Comparison of ENCODE assay signal across 10 cellular contexts in genomic region chr19:13026478-13026999, GRCh38. TPM values are rescaled to one million over a fixed set of nuclear protein-coding genes. Genes with fewer than 3 reads are reported as not detected.
A peak's percentile ranks its signal among the peaks of the same experiment; 100 is the strongest.
DNase-seq lines count a peak whose midpoint lies in the region; ATAC-seq, FAIRE-seq and TF ChIP-seq lines count a peak whose summit lies in the region.
"Had no signal": no experiment of that assay in that cellular context is flagged by ENCODE, and none has a peak within 500 bp of the region (broad histone marks: within the 10 kb centered on the region; RNA-seq: fewer than 3 reads in every experiment).

No MANE protein-coding gene starts in this region.

- H3K4me3 Mint-ChIP-seq in CD4-positive, alpha-beta memory T cell: no peak overlapping the region
- H3K4me3 Mint-ChIP-seq: nephron progenitor cell had no signal

- H3K9ac ChIP-seq in endocrine pancreas (ENCODE audit: control insufficient read depth, insufficient read depth, low read length): peak overlapping the region; percentile 1

- TF ChIP-seq POLR2A in prostate gland (IDR thresholded peaks at IDR 0.05): peak; percentile 34
- TF ChIP-seq POLR2A in H54 (IDR thresholded peaks at IDR 0.05; ENCODE audit: low read depth, low read length): no peak

- POLR2A ChIA-PET in CD4-positive, alpha-beta memory T cell (lab: Charles Lee; ENCODE audit: partially characterized antibody): no interaction called here

- intact Hi-C loops in prostate gland (cut with DNase I): loop anchor here (1.0 kb wide), 1 partner anchor 27 kb away; no protein-coding TSS in a partner anchor
- intact Hi-C loops in CD4-positive, alpha-beta memory T cell (cut with micrococcal nuclease): no loop called here

- peak overlapping the region; percentile 96 to 97 for H3K27ac ChIP-seq in prostate gland
- no peak overlapping the region for H3K27ac ChIP-seq in CD4-positive, alpha-beta memory T cell (ENCODE audit: low read depth, low read length)

- in situ Hi-C loops in GM13977 (cut with MboI; ENCODE audit: low pct_unique_long_range_greater_than_20kb, low sequenced_read_pairs, unreplicated experiment): no loop called here

- CTCF ChIA-PET in CD4-positive, alpha-beta memory T cell (lab: Charles Lee; ENCODE audit: partially characterized antibody): interaction anchor here (5.4 kb wide), 1 partner anchor 35 kb away, joined by 29 read pairs; no protein-coding TSS in a partner anchor

- H3K27me3 ChIP-seq in endocrine pancreas (ENCODE audit: control insufficient read depth, insufficient read depth, low read length) (no peaks in the 10 kb centered on the region), prostate gland (replicated peaks; ENCODE audit: insufficient read depth) (no peaks in the 10 kb centered on the region)
- H3K27me3 ChIP-seq in CD4-positive, alpha-beta memory T cell (ENCODE audit: insufficient read depth, low read length): peaks cover 13% of the 10 kb centered on the region

- no peaks in the 10 kb centered on the region for H3K36me3 Mint-ChIP-seq in CD4-positive, alpha-beta memory T cell

- H3K36me3 ChIP-seq in endocrine pancreas (ENCODE audit: control insufficient read depth, insufficient read depth, low read length) (no peaks in the 10 kb centered on the region), prostate gland (no peaks in the 10 kb centered on the region)
- no peaks in the 10 kb centered on the region for H3K36me3 ChIP-seq in CD4-positive, alpha-beta memory T cell (ENCODE audit: insufficient read depth, low read length)

- peaks cover 0 to 3% (median 0%) of the 10 kb centered on the region in 8 donors for H3K9me3 Mint-ChIP-seq in CD4-positive, alpha-beta memory T cell
- H3K9me3 Mint-ChIP-seq: nephron progenitor cell had no signal

- no peaks in the 10 kb centered on the region for H3K9me3 ChIP-seq in endocrine pancreas (ENCODE audit: control insufficient read depth, low read length)
- H3K9me3 ChIP-seq in prostate gland: no peaks in the 10 kb centered on the region
- H3K9me3 ChIP-seq in CD4-positive, alpha-beta memory T cell (ENCODE audit: control insufficient read depth in 1 of 2, low read length in 2 of 2): no peaks in the 10 kb centered on the region

- WGBS in prostate gland: 11% methylated on average over 9 of the region's 9 CpGs

- DNase-seq in DMS153 treated with DMSO at 0.1 percent for 48 hours (lab: John Stamatoyannopoulos, UW; ENCODE audit: unreplicated experiment): peak; percentile 64
- DNase-seq in NCI-H69 (lab: John Stamatoyannopoulos, UW): peak; percentile 95
- DNase-seq in prostate gland (ENCODE audit: low spot score): no peak
- DNase-seq in GM13977 (ENCODE audit: low spot score): no peak
- no peak for DNase-seq in H54 (ENCODE audit: insufficient read length, low spot score)
- no peak for DNase-seq in CD4-positive, alpha-beta memory T cell
- DNase-seq: nephron progenitor cell had no signal

- peaks cover 6% of the 10 kb centered on the region for H3K4me1 ChIP-seq in endocrine pancreas (ENCODE audit: control insufficient read depth, insufficient read depth, low read length)
- peaks cover 29% of the 10 kb centered on the region for H3K4me1 ChIP-seq in prostate gland (replicated peaks)
- H3K4me1 ChIP-seq in CD4-positive, alpha-beta memory T cell (ENCODE audit: insufficient read depth, low read length): peaks cover 19% of the 10 kb centered on the region

- TF ChIP-seq CTCF in prostate gland (IDR thresholded peaks at IDR 0.05) (no peak), GM13977 (IDR thresholded peaks at IDR 0.05; ENCODE audit: extremely low read depth, insufficient read depth, missing control alignments) (no peak)

- ATAC-seq in HG03432 (IDR thresholded peaks at IDR 0.05; ENCODE audit: unreplicated experiment): no peak
- ATAC-seq: GM12878 had no signal

- H3K4me3 ChIP-seq in endocrine pancreas (ENCODE audit: control insufficient read depth, insufficient read depth, low read length) (peak overlapping the region; percentile 73), prostate gland (peak overlapping the region; percentile 37 to 51)
- H3K4me3 ChIP-seq in CD4-positive, alpha-beta memory T cell (ENCODE audit: low read length in 2 of 2): no peak overlapping the region
- H3K4me3 ChIP-seq: GM12878 had no signal

- peak overlapping the region in 1 of 7 donors; percentile 17 for H3K27ac Mint-ChIP-seq in CD4-positive, alpha-beta memory T cell
- H3K27ac Mint-ChIP-seq: nephron progenitor cell had no signal

- peaks cover 10 to 29% (median 18%) of the 10 kb centered on the region in 4 donors for H3K4me1 Mint-ChIP-seq in CD4-positive, alpha-beta memory T cell

- FAIRE-seq in H54 (lab: Jason Lieb, UNC): no peak
- FAIRE-seq: GM12878 had no signal

- H3K27me3 Mint-ChIP-seq in CD4-positive, alpha-beta memory T cell: peaks cover 23 to 29% of the 10 kb centered on the region in 2 donors

RNA-seq across cellular contexts. Expression of gene NFIX, which starts 31.3 kb away (rescaled TPM):
- total RNA-seq in prostate gland: 100 to 1,000 TPM; 185 to 286 TPM
- total RNA-seq in CD4-positive, alpha-beta memory T cell: 1 to 10 TPM; 4.0 to 5.4 TPM
- under 1 TPM in 1 of 2 donors, not detected in 1; 0.09 TPM for polyA plus RNA-seq in CD4-positive, alpha-beta memory T cell

RNA-seq across cellular contexts. Expression of gene DAND5, which starts 57.2 kb away (rescaled TPM):
- 1 to 10 TPM in 1 of 2 donors, not detected in 1; 1.8 TPM for total RNA-seq in prostate gland
- total RNA-seq in CD4-positive, alpha-beta memory T cell: not detected
- not detected for polyA plus RNA-seq in CD4-positive, alpha-beta memory T cell

Comparison
In these comparisons a context has a peak if more than half of its experiments do, and no peak if none do; other contexts are left out.
1. DNase-seq: peak in DMS153 treated with DMSO at 0.1 percent for 48 hours (single experiment) and NCI-H69 (single experiment); none in prostate gland (single experiment), GM13977 (single experiment), H54 (single experiment) and CD4-positive, alpha-beta memory T cell (0 of 5).
2. H3K4me3 ChIP-seq: peak in endocrine pancreas (single experiment) and prostate gland (2 of 2); none in CD4-positive, alpha-beta memory T cell (0 of 2).
3. RNA of gene NFIX, which starts 31.3 kb away (total RNA-seq): 185 to 286 TPM in prostate gland; 4.0 to 5.4 TPM in CD4-positive, alpha-beta memory T cell; every median in the first group is over 10 times any median in the second.